1 cellular context compared by ENCODE assay signal in the genomic region with DNA sequence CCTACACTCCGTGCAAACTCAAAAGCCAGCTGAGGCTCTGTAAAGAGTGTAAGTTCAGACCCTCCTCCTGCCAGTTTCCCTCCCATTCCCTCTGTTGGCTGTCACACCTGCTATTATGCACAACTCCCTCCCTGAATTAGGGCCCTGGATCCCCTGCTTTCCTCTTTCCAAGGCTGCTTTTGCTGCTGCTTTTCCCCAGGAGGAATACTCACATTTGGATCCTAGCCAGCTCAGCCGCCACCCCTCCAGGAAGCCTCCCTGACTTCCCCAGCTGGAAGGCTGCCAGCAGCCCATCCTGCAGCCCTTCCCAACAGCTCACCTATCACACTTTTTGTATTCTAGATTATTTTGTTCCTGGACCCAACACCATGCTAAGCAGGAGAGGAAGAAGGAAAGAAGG.
TF ChIP-seq lines count a peak whose summit lies in the region.

No MANE protein-coding gene starts in this region.

TF ChIP-seq in endothelial cell of umbilical vein, 7 proteins besides CTCF, POLR2A, EP300 and RAD21:
- TF ChIP-seq EZH2 (IDR thresholded peaks at IDR 0.05; ENCODE audit: borderline replicate concordance, low read depth, low read length, severe bottlenecking) (no peak), FOS (IDR thresholded peaks at IDR 0.05; ENCODE audit: borderline replicate concordance, insufficient read depth, low read length) (no peak), MAX (IDR thresholded peaks at IDR 0.05; ENCODE audit: insufficient read depth, insufficient read length) (no peak), GATA2 (IDR thresholded peaks at IDR 0.05; ENCODE audit: insufficient read depth, insufficient read length, low read depth, low read length) (no peak), POLR2AphosphoS5 (IDR thresholded peaks at IDR 0.05; ENCODE audit: insufficient read depth, low read depth, low read length) (no peak), MYC (IDR thresholded peaks at IDR 0.05; ENCODE audit: low read depth, low read length) (no peak), JUN (IDR thresholded peaks at IDR 0.05; ENCODE audit: borderline replicate concordance, insufficient read depth, insufficient read length, low read depth) (no peak)
